ENCODE assay signal across 1 cellular context in the genomic region with DNA sequence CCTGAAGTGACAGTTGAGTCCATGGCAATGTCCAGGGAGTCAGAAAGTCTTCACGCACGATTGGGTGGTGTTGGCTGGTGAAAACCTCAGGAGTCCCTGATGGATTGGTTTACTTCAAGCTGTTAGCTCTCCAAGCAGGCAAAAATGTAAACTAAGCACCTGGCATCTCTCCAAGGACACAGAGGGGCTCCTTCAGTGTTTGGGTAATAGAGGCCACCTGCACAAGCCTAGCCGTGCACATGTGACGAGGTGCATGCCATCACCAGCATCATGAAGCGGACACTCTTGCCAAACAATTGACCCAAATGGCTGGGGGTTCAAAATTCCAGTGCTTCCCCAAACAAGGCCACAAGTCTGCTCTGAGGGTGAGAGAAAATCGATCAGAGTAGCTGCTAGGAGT.
TF ChIP-seq lines count a peak whose summit lies in the region.

No MANE protein-coding gene starts in this region.

TF ChIP-seq in HepG2, 621 proteins besides CTCF, POLR2A, EP300 and RAD21 (continued from another document):
- TF ChIP-seq, protein P1, sequence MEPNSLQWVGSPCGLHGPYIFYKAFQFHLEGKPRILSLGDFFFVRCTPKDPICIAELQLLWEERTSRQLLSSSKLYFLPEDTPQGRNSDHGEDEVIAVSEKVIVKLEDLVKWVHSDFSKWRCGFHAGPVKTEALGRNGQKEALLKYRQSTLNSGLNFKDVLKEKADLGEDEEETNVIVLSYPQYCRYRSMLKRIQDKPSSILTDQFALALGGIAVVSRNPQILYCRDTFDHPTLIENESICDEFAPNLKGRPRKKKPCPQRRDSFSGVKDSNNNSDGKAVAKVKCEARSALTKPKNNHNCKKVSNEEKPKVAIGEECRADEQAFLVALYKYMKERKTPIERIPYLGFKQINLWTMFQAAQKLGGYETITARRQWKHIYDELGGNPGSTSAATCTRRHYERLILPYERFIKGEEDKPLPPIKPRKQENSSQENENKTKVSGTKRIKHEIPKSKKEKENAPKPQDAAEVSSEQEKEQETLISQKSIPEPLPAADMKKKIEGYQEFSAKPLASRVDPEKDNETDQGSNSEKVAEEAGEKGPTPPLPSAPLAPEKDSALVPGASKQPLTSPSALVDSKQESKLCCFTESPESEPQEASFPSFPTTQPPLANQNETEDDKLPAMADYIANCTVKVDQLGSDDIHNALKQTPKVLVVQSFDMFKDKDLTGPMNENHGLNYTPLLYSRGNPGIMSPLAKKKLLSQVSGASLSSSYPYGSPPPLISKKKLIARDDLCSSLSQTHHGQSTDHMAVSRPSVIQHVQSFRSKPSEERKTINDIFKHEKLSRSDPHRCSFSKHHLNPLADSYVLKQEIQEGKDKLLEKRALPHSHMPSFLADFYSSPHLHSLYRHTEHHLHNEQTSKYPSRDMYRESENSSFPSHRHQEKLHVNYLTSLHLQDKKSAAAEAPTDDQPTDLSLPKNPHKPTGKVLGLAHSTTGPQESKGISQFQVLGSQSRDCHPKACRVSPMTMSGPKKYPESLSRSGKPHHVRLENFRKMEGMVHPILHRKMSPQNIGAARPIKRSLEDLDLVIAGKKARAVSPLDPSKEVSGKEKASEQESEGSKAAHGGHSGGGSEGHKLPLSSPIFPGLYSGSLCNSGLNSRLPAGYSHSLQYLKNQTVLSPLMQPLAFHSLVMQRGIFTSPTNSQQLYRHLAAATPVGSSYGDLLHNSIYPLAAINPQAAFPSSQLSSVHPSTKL (CRISPR knock-in tag; IDR thresholded peaks at IDR 0.05): 0 out of 2 replicates have a peak, but pooled peaks have one; percentile 6
- TF ChIP-seq SALL1 (CRISPR knock-in tag; IDR thresholded peaks at IDR 0.05): 0 out of 2 replicates have a peak, but pooled peaks have one; percentile 19
- no peak for TF ChIP-seq ZNF850 (CRISPR knock-in tag; conservative IDR thresholded peaks at IDR 0.05)
- 0 out of 2 replicates have a peak, but pooled peaks have one; percentile 22 for TF ChIP-seq HNF4A (CRISPR knock-in tag; IDR thresholded peaks at IDR 0.05)
- TF ChIP-seq HNRNPH1 (optimal IDR thresholded peaks at IDR 0.05; ENCODE audit: low read depth, low read length): no peak
- TF ChIP-seq ZFP1 (CRISPR knock-in tag; IDR thresholded peaks at IDR 0.05): no peak
- TF ChIP-seq ONECUT2 (CRISPR knock-in tag; IDR thresholded peaks at IDR 0.05): peak; percentile 61
- TF ChIP-seq SIN3B (IDR thresholded peaks at IDR 0.05; ENCODE audit: low read length): no peak
- TF ChIP-seq MXI1 (IDR thresholded peaks at IDR 0.05; ENCODE audit: borderline replicate concordance, low read depth, low read length): no peak
